ENCODE assay signal across 8 cellular contexts in genomic region chr1:27366113-27366410, GRCh38. TPM values are rescaled to one million over a fixed set of nuclear protein-coding genes. Genes with fewer than 3 reads are reported as not detected.
A peak's percentile ranks its signal among the peaks of the same experiment; 100 is the strongest.
DNase-seq lines count a peak whose midpoint lies in the region; ATAC-seq and TF ChIP-seq lines count a peak whose summit lies in the region.

No MANE protein-coding gene starts in this region.

- peak overlapping the region; percentile 79 for H3K9ac ChIP-seq in neuronal stem cell (ENCODE audit: low read depth, low read length, poor library complexity)

- H3K18ac ChIP-seq in neuronal stem cell (ENCODE audit: low read length), result peak overlapping the region; percentile 93

- peak overlapping the region; percentile 71 for H3K4me3 ChIP-seq in SJCRH30
- peak overlapping the region; percentile 71 to 83 for H3K4me3 ChIP-seq in neuronal stem cell (ENCODE audit: low read length in 2 of 2)
- H3K4me3 ChIP-seq in thoracic aorta, result peak overlapping the region; percentile 80

- peaks cover 58% of the 10 kb centered on the region for H3K4me1 Mint-ChIP-seq in activated naive CD4-positive, alpha-beta T cell treated with anti-CD3 and anti-CD28 coated beads, Interleukin-2, amount 10 ng/mL, durations not matched to agents 7 days and 5 days

- H2BK5ac ChIP-seq in neuronal stem cell (ENCODE audit: low read length), result peak overlapping the region; percentile 2

- no peak overlapping the region for H2AK5ac ChIP-seq in neuronal stem cell (ENCODE audit: low read depth, low read length)

- peak overlapping the region; percentile 81 for H3K27ac Mint-ChIP-seq in activated naive CD4-positive, alpha-beta T cell treated with anti-CD3 and anti-CD28 coated beads, Interleukin-2, amount 10 ng/mL, durations not matched to agents 7 days and 5 days

- H2BK15ac ChIP-seq in neuronal stem cell (ENCODE audit: low read length), result peak overlapping the region; percentile 88

- DNase-seq in NCI-H526 (lab: John Stamatoyannopoulos, UW) (peak; percentile 24 to 88), NCI-H526 treated with DMSO at 0.1 percent for 48 hours (lab: John Stamatoyannopoulos, UW) (no peak), SJCRH30 (peak; percentile 95 to 96), germinal center (ENCODE audit: low spot score) (peak; percentile 74), neuronal stem cell (ENCODE audit: low spot score) (peak; percentile 89), thoracic aorta (ENCODE audit: low spot score) (peak; percentile 56)
- peak; percentile 90 for DNase-seq in activated naive CD4-positive, alpha-beta T cell treated with anti-CD3 and anti-CD28 coated beads, Interleukin-2, amount 10 ng/mL, durations not matched to agents 7 days and 5 days

- TF ChIP-seq EP300 in Ishikawa (IDR thresholded peaks at IDR 0.05; ENCODE audit: borderline replicate concordance), result no peak

- H3K79me1 ChIP-seq in neuronal stem cell (ENCODE audit: low read depth, low read length), result no peaks in the 10 kb centered on the region

- TF ChIP-seq CTCF in thoracic aorta (IDR thresholded peaks at IDR 0.05), result no peak

- H3K27me3 ChIP-seq in SJCRH30 (no peaks in the 10 kb centered on the region), neuronal stem cell (ENCODE audit: control insufficient read depth in 3 of 3, insufficient read depth in 3 of 3, low read depth in 1 of 3, low read length in 3 of 3) (peaks cover 2 to 9% (median 6%) of the 10 kb centered on the region in 3 experiments), thoracic aorta (replicated peaks; ENCODE audit: insufficient read depth) (no peaks in the 10 kb centered on the region)

- H3K4me2 ChIP-seq in neuronal stem cell (ENCODE audit: insufficient read depth, low read length, poor library complexity, severe bottlenecking), result peak overlapping the region; percentile 94

- H3K9me3 Mint-ChIP-seq in activated naive CD4-positive, alpha-beta T cell treated with anti-CD3 and anti-CD28 coated beads, Interleukin-2, amount 10 ng/mL, durations not matched to agents 7 days and 5 days, result no peaks in the 10 kb centered on the region

- no peak overlapping the region for H4K91ac ChIP-seq in neuronal stem cell (ENCODE audit: low read depth, low read length, poor library complexity)

- CTCF ChIA-PET in activated naive CD4-positive, alpha-beta T cell treated with anti-CD3 and anti-CD28 coated beads, Interleukin-2, amount 10 ng/mL, durations not matched to agents 7 days and 5 days (lab: Charles Lee), result interaction anchor here (0.5 to 8.4 kb wide), 18 partner anchors 9 to 242 kb away, joined by 3 to 96 read pairs (median 4); partner anchors contain the start of genes GPR3 and SYTL1

- peak overlapping the region; percentile 84 for H3K4me3 Mint-ChIP-seq in activated naive CD4-positive, alpha-beta T cell treated with anti-CD3 and anti-CD28 coated beads, Interleukin-2, amount 10 ng/mL, durations not matched to agents 7 days and 5 days

- H2AFZ ChIP-seq in neuronal stem cell (ENCODE audit: low read length), result peak overlapping the region; percentile 99

- H2BK120ac ChIP-seq in neuronal stem cell (ENCODE audit: low read depth, low read length), result no peak overlapping the region

- H3K27ac ChIP-seq in SJCRH30 (peak overlapping the region; percentile 57), neuronal stem cell (replicated peaks; ENCODE audit: low read length) (peak overlapping the region; percentile 94), thoracic aorta (peak overlapping the region; percentile 96 to 99)

- peaks cover 15% of the 10 kb centered on the region for H3K27me3 Mint-ChIP-seq in activated naive CD4-positive, alpha-beta T cell treated with anti-CD3 and anti-CD28 coated beads, Interleukin-2, amount 10 ng/mL, durations not matched to agents 7 days and 5 days

- H3K4me1 ChIP-seq in SJCRH30 (peaks cover 8% of the 10 kb centered on the region; the same call in 1 of the 2 replicates), neuronal stem cell (ENCODE audit: control insufficient read depth in 2 of 2, insufficient read depth in 1 of 2, low read depth in 1 of 2, low read length in 2 of 2) (peaks cover 18 to 30% of the 10 kb centered on the region in 2 donors), thoracic aorta (ENCODE audit: control insufficient read depth in 1 of 2, low read depth in 2 of 2) (peaks cover 16 to 39% of the 10 kb centered on the region in 2 donors)

- ATAC-seq in thoracic aorta (ENCODE audit: insufficient number of reproducible peaks, low FRiP score, low read depth), result peak; percentile 45

- no peak overlapping the region for H3K14ac ChIP-seq in neuronal stem cell (ENCODE audit: low read length)

- no peaks in the 10 kb centered on the region for H3K36me3 Mint-ChIP-seq in activated naive CD4-positive, alpha-beta T cell treated with anti-CD3 and anti-CD28 coated beads, Interleukin-2, amount 10 ng/mL, durations not matched to agents 7 days and 5 days

- H4K8ac ChIP-seq in neuronal stem cell (ENCODE audit: low read depth, low read length), result no peak overlapping the region

- peak overlapping the region; percentile 81 for H3K23ac ChIP-seq in neuronal stem cell (ENCODE audit: low read depth, low read length, poor library complexity)

- H3K4ac ChIP-seq in neuronal stem cell (ENCODE audit: low read length), result no peak overlapping the region

- H3K9me3 ChIP-seq in SJCRH30 (replicated peaks) (no peaks in the 10 kb centered on the region), neuronal stem cell (replicated peaks in 1 of 2; ENCODE audit: control insufficient read depth in 2 of 2, insufficient read depth in 1 of 2, low read depth in 1 of 2, low read length in 2 of 2) (no peaks in the 10 kb centered on the region), thoracic aorta (no peaks in the 10 kb centered on the region)

- H2BK12ac ChIP-seq in neuronal stem cell (ENCODE audit: low read length), result no peak overlapping the region

- TF ChIP-seq RAD21 in Ishikawa (IDR thresholded peaks at IDR 0.05; ENCODE audit: low read depth), result no peak

- no CpG with 5 or more reads among the region's 30 CpGs for WGBS in neuronal stem cell (ENCODE audit: extremely low coverage in 2 of 2, insufficient read length in 2 of 2, insufficient replicate concordance in 1 of 2), 2 donors

- 0 out of 2 replicates have a peak, but pooled peaks cover 4% of the 10 kb centered on the region for H3K36me3 ChIP-seq in SJCRH30
- peaks cover 0 to 26% of the 10 kb centered on the region in 2 donors for H3K36me3 ChIP-seq in neuronal stem cell (replicated peaks in 1 of 2; ENCODE audit: control insufficient read depth in 2 of 2, insufficient read depth in 2 of 2, low read length in 2 of 2)
- H3K36me3 ChIP-seq in thoracic aorta, result peaks cover 34% of the 10 kb centered on the region

TF ChIP-seq in Ishikawa, 13 proteins besides CTCF, POLR2A, EP300 and RAD21:
- TF ChIP-seq EGR1 (IDR thresholded peaks at IDR 0.05), result peak; percentile 89
- TF ChIP-seq USF1 (IDR thresholded peaks at IDR 0.05), result no peak
- no peak for TF ChIP-seq YY1 (IDR thresholded peaks at IDR 0.05; ENCODE audit: low read depth)
TF ChIP-seq in Ishikawa: peak in this region for 1.

RNA-seq across cellular contexts. Expression of gene MAP3K6, which starts 0.7 kb away (rescaled TPM):
- total RNA-seq in SJCRH30 (2014; rRNA removed; shearing (Covaris generic)), result 8.2 and 10.0 TPM in 2 replicates
- polyA plus RNA-seq in neuronal stem cell (2013, experiment 1 of 2), result 8.4 TPM
- 8.3 TPM for polyA plus RNA-seq in neuronal stem cell (2013, experiment 2 of 2)
- 10 to 100 TPM; 78.6 to 85.6 TPM for total RNA-seq in thoracic aorta

RNA-seq across cellular contexts. Expression of gene FCN3, which starts 8.6 kb away (rescaled TPM):
- not detected in 2 replicates for total RNA-seq in SJCRH30 (2014; rRNA removed; shearing (Covaris generic))
- not detected for polyA plus RNA-seq in neuronal stem cell (2013, experiment 1 of 2)
- polyA plus RNA-seq in neuronal stem cell (2013, experiment 2 of 2), result not detected
- 1 to 10 TPM; 3.5 to 4.5 TPM for total RNA-seq in thoracic aorta

RNA-seq across cellular contexts. Expression of gene CD164L2, which starts 17.1 kb away (rescaled TPM):
- total RNA-seq in SJCRH30 (2014; rRNA removed; shearing (Covaris generic)), result not detected in 2 replicates
- polyA plus RNA-seq in neuronal stem cell (2013, experiment 1 of 2), result 0.07 TPM
- 0.10 TPM for polyA plus RNA-seq in neuronal stem cell (2013, experiment 2 of 2)
- not detected for total RNA-seq in thoracic aorta

RNA-seq across cellular contexts. Expression of gene SYTL1, which starts 24.2 kb away (rescaled TPM):
- 0.20 and 0.47 TPM in 2 replicates for total RNA-seq in SJCRH30 (2014; rRNA removed; shearing (Covaris generic))
- 8.5 TPM for polyA plus RNA-seq in neuronal stem cell (2013, experiment 1 of 2)
- 8.0 TPM for polyA plus RNA-seq in neuronal stem cell (2013, experiment 2 of 2)
- total RNA-seq in thoracic aorta, result 1 to 10 TPM; 4.1 to 5.5 TPM

RNA-seq across cellular contexts. Expression of gene GPR3, which starts 26.4 kb away (rescaled TPM):
- 8.3 TPM in 2 replicates for total RNA-seq in SJCRH30 (2014; rRNA removed; shearing (Covaris generic))
- polyA plus RNA-seq in neuronal stem cell (2013, experiment 1 of 2), result 7.5 TPM
- polyA plus RNA-seq in neuronal stem cell (2013, experiment 2 of 2), result 7.8 TPM
- not detected for total RNA-seq in thoracic aorta
